Comparison of ENCODE assay signal across 8 cellular contexts in genomic region chr1:243748706-243749283, GRCh38.
DNase-seq lines count a peak whose midpoint lies in the region; ATAC-seq and TF ChIP-seq lines count a peak whose summit lies in the region.

No MANE protein-coding gene starts in this region.

- no peak overlapping the region for H3K27ac Mint-ChIP-seq in activated B cell treated with CpG ODN at 0.5 μM for 24 hours

- no peak overlapping the region for H3K9ac ChIP-seq in DND-41 (ENCODE audit: low read depth, low read length)

- POLR2A ChIA-PET in activated B cell treated with CpG ODN at 0.5 μM for 24 hours (lab: Charles Lee) = no interaction called here

- H3K36me3 Mint-ChIP-seq in activated B cell treated with CpG ODN at 0.5 μM for 24 hours (ENCODE audit: low read depth) = peaks cover 5% of the 10 kb centered on the region

- peak; percentile 22 for DNase-seq in DND-41
- peak; percentile 42 for DNase-seq in NCI-H2196 (lab: John Stamatoyannopoulos, UW; ENCODE audit: unreplicated experiment)
- DNase-seq in activated B cell treated with CpG ODN at 0.5 μM for 24 hours = no peak
- DNase-seq in glomerular visceral epithelial cell (ENCODE audit: extremely low spot score) = peak; percentile 66
- DNase-seq in renal cortical epithelial cell (ENCODE audit: low read depth) = peak; percentile 89
- DNase-seq in activated CD8-positive, alpha-beta memory T cell treated with anti-CD3 and anti-CD28 coated beads, Interleukin-2, amount 50 U/mL, for 48 hours = no peak

- H2AFZ ChIP-seq in DND-41 (ENCODE audit: low read depth, low read length) = no peak overlapping the region

- H3K36me3 ChIP-seq in DND-41 (ENCODE audit: insufficient read depth, low read length) = no peaks in the 10 kb centered on the region

- TF ChIP-seq CTCF in DND-41 (IDR thresholded peaks at IDR 0.05; ENCODE audit: borderline replicate concordance, extremely low read depth, low read length, poor library complexity, severe bottlenecking) (peak; percentile 90), activated B cell treated with CpG ODN at 0.5 μM for 24 hours (IDR thresholded peaks at IDR 0.05) (no peak)

- intact Hi-C loops in activated B cell treated with CpG ODN at 0.5 μM for 24 hours (cut with micrococcal nuclease) = loop anchor here (1.0 to 10.0 kb wide), 7 partner anchors 22 to 551 kb away; no protein-coding TSS in a partner anchor

- H3K4me1 Mint-ChIP-seq in activated B cell treated with CpG ODN at 0.5 μM for 24 hours = peaks cover 2% of the 10 kb centered on the region

- H4K20me1 ChIP-seq in DND-41 (ENCODE audit: insufficient read depth, low read length) = peaks cover 1% of the 10 kb centered on the region; the same call in 1 of the 2 replicates

- H3K4me3 Mint-ChIP-seq in activated B cell treated with CpG ODN at 0.5 μM for 24 hours = no peak overlapping the region

- no peaks in the 10 kb centered on the region for H3K9me3 Mint-ChIP-seq in activated B cell treated with CpG ODN at 0.5 μM for 24 hours

- H3K4me1 ChIP-seq in DND-41 (ENCODE audit: insufficient read depth, low read length) = no peaks in the 10 kb centered on the region

- peak; percentile 99 for ATAC-seq in DND-41 (ENCODE audit: insufficient read depth, low read depth)
- ATAC-seq in GM19397 (IDR thresholded peaks at IDR 0.05; ENCODE audit: unreplicated experiment) = peak; percentile 74
- peak; percentile 98 for ATAC-seq in HG03342 (IDR thresholded peaks at IDR 0.05; ENCODE audit: unreplicated experiment)
- peak; percentile 97 for ATAC-seq in activated B cell treated with CpG ODN at 0.5 μM for 24 hours (ENCODE audit: low read depth)

- H3K27ac ChIP-seq in DND-41 (ENCODE audit: low read length) = no peak overlapping the region

- H3K27me3 ChIP-seq in DND-41 (ENCODE audit: insufficient read depth, low read length, poor library complexity) = no peaks in the 10 kb centered on the region

- no peak overlapping the region for H3K4me2 ChIP-seq in DND-41 (ENCODE audit: insufficient read depth, low read length)

- H3K79me2 ChIP-seq in DND-41 (ENCODE audit: insufficient read depth, low read length) = peaks cover 7% of the 10 kb centered on the region; the same call in 1 of the 2 replicates

- CTCF ChIA-PET in activated B cell treated with CpG ODN at 0.5 μM for 24 hours (lab: Charles Lee) = interaction anchor here (0.7 to 1.7 kb wide), 4 partner anchors 9 to 407 kb away, joined by 3 to 6 read pairs (median 4); no protein-coding TSS in a partner anchor

- no peak overlapping the region for H3K4me3 ChIP-seq in DND-41 (ENCODE audit: low read depth in 1 of 2, low read length in 2 of 2)

- H3K9me3 ChIP-seq in DND-41 (ENCODE audit: insufficient read depth, low read length, severe bottlenecking) = no peaks in the 10 kb centered on the region

- H3K27me3 Mint-ChIP-seq in activated B cell treated with CpG ODN at 0.5 μM for 24 hours = no peaks in the 10 kb centered on the region

Comparison
In these comparisons a context has a peak if more than half of its experiments do, and no peak if none do; other contexts are left out.
1. DNase-seq: peak in DND-41 (single experiment), NCI-H2196 (single experiment), glomerular visceral epithelial cell (single experiment) and renal cortical epithelial cell (single experiment); none in activated B cell treated with CpG ODN at 0.5 μM for 24 hours (single experiment) and activated CD8-positive, alpha-beta memory T cell treated with anti-CD3 and anti-CD28 coated beads, Interleukin-2, amount 50 U/mL, for 48 hours (single experiment).
2. Peak in every context shown above with its lines, with median percentiles within 50 percentile points of each other: ATAC-seq.